In genomic region chr21:40714516-40714915, GRCh38 we compare ENCODE assay signal across 17 cellular contexts.
A peak's percentile ranks its signal among the peaks of the same experiment; 100 is the strongest.
DNase-seq lines count a peak whose midpoint lies in the region; ATAC-seq and TF ChIP-seq lines count a peak whose summit lies in the region.
"Had no signal": no experiment of that assay in that cellular context is flagged by ENCODE, and none has a peak within 500 bp of the region (broad histone marks: within the 10 kb centered on the region; RNA-seq: fewer than 3 reads in every experiment).

No MANE protein-coding gene starts in this region.

- H3K4me1 Mint-ChIP-seq in MCF 10A (ENCODE audit: insufficient read depth, unreplicated experiment), result peaks cover 6% of the 10 kb centered on the region
- no peaks in the 10 kb centered on the region for H3K4me1 Mint-ChIP-seq in activated CD4-positive, alpha-beta T cell treated with anti-CD3 and anti-CD28 coated beads, Interleukin-2, amount 10 ng/mL, durations not matched to agents 24 days and 14 days
- H3K4me1 Mint-ChIP-seq: CD14-positive monocyte had no signal

- H3K36me3 Mint-ChIP-seq in MCF 10A (ENCODE audit: insufficient read depth, unreplicated experiment), result no peaks in the 10 kb centered on the region
- no peaks in the 10 kb centered on the region for H3K36me3 Mint-ChIP-seq in activated CD4-positive, alpha-beta T cell treated with anti-CD3 and anti-CD28 coated beads, Interleukin-2, amount 10 ng/mL, durations not matched to agents 24 days and 14 days (ENCODE audit: low read depth)
- H3K36me3 Mint-ChIP-seq: CD14-positive monocyte; CD8-positive, alpha-beta T cell had no signal

- H3K4me3 ChIP-seq in mammary epithelial cell (replicated peaks in 1 of 3; ENCODE audit: insufficient read depth in 1 of 3, low read depth in 2 of 3, low read length in 3 of 3) (no peak overlapping the region), adipocyte (ENCODE audit: low read length) (no peak overlapping the region)
- H3K4me3 ChIP-seq: GM12878, HAP-1 had no signal

- intact Hi-C loops in mammary epithelial cell (cut with micrococcal nuclease) (no loop called here), MCF 10A (cut with micrococcal nuclease) (no loop called here)
- intact Hi-C loops in activated CD4-positive, alpha-beta T cell treated with anti-CD3 and anti-CD28 coated beads, Interleukin-2, amount 10 ng/mL, durations not matched to agents 24 days and 14 days (cut with micrococcal nuclease), result no loop called here

- BruUV-seq in mammary epithelial cell (replicated peaks; lab: Mats Ljungman, UMichigan), result no TSS peak
- no TSS peak for BruUV-seq in MCF 10A (replicated peaks; lab: Mats Ljungman, UMichigan)

- H4K20me1 ChIP-seq in mammary epithelial cell (ENCODE audit: insufficient read depth, low read length), result no peaks in the 10 kb centered on the region

- POLR2A ChIA-PET in MCF 10A (lab: Yijun Ruan, JAX), result no interaction called here

- in situ Hi-C loops in mammary epithelial cell (cut with MboI; ENCODE audit: low sequenced_read_pairs in 2 of 2), result no loop called here

- no peak overlapping the region for H2AFZ ChIP-seq in mammary epithelial cell (ENCODE audit: low read depth, low read length)

- no peaks in the 10 kb centered on the region for H3K36me3 ChIP-seq in mammary epithelial cell (ENCODE audit: insufficient read depth, low read length)
- H3K36me3 ChIP-seq in adipocyte (ENCODE audit: control insufficient read depth, insufficient read depth, low read length, severe bottlenecking), result no peaks in the 10 kb centered on the region
- H3K36me3 ChIP-seq: HAP-1 had no signal

- ATAC-seq in foreskin keratinocyte (peak; percentile 84), HG02938 (IDR thresholded peaks at IDR 0.05; ENCODE audit: unreplicated experiment) (no peak)
- ATAC-seq: CD8-positive, alpha-beta T cell; GM12878 had no signal

- H3K4me3 Mint-ChIP-seq in MCF 10A (ENCODE audit: unreplicated experiment), result no peak overlapping the region
- H3K4me3 Mint-ChIP-seq in activated CD4-positive, alpha-beta T cell treated with anti-CD3 and anti-CD28 coated beads, Interleukin-2, amount 10 ng/mL, durations not matched to agents 24 days and 14 days, result no peak overlapping the region
- H3K4me3 Mint-ChIP-seq: CD14-positive monocyte; CD8-positive, alpha-beta T cell had no signal

- DNase-seq in mammary epithelial cell, result peak; percentile 67
- no peak for DNase-seq in MCF 10A (ENCODE audit: unreplicated experiment)
- DNase-seq in adipocyte (ENCODE audit: low read depth), result peak; percentile 38
- DNase-seq in foreskin keratinocyte, result peak in 1 of 2 donors; percentile 72
- no peak for DNase-seq in NOMO-1 (lab: John Stamatoyannopoulos, UW; ENCODE audit: unreplicated experiment in 2 of 2)
- no peak for DNase-seq in activated CD4-positive, alpha-beta T cell treated with anti-CD3 and anti-CD28 coated beads, Interleukin-2, amount 10 ng/mL, durations not matched to agents 24 days and 14 days
- DNase-seq: CD8-positive, alpha-beta T cell; COR-L47; DMS153; DMS79 treated with DMSO at 0.1 percent for 48 hours; IMR-90; KBM-7 had no signal

- H3K4me1 ChIP-seq in mammary epithelial cell (ENCODE audit: insufficient read depth, low read length) (peaks cover 23% of the 10 kb centered on the region), adipocyte (ENCODE audit: control insufficient read depth, insufficient read depth, low read length) (no peaks in the 10 kb centered on the region), foreskin keratinocyte (peaks cover 16% of the 10 kb centered on the region)
- H3K4me1 ChIP-seq: HAP-1 had no signal

- H3K27me3 ChIP-seq in mammary epithelial cell (ENCODE audit: insufficient read depth, low read length) (no peaks in the 10 kb centered on the region), adipocyte (replicated peaks; ENCODE audit: control insufficient read depth, insufficient read depth, low read length) (no peaks in the 10 kb centered on the region), foreskin keratinocyte (no peaks in the 10 kb centered on the region)

- H3K27ac ChIP-seq in mammary epithelial cell (ENCODE audit: insufficient read depth, low read depth, low read length) (no peak overlapping the region), foreskin keratinocyte (no peak overlapping the region)
- H3K27ac ChIP-seq: 22Rv1 had no signal

- CTCF ChIA-PET in mammary epithelial cell (lab: Charles Lee; ENCODE audit: low non-redundant PET), result no interaction called here
- CTCF ChIA-PET in MCF 10A (lab: Yijun Ruan, JAX), result no interaction called here

- TF ChIP-seq CTCF in mammary epithelial cell (conservative IDR thresholded peaks at IDR 0.05 in 1 of 2, IDR thresholded peaks at IDR 0.05 in 1 of 2; ENCODE audit: extremely low read depth in 1 of 2, insufficient read depth in 1 of 2, low read depth in 1 of 2, low read length in 2 of 2) (no peak), MCF 10A (IDR thresholded peaks at IDR 0.05; ENCODE audit: unreplicated experiment) (no peak), foreskin keratinocyte (conservative IDR thresholded peaks at IDR 0.05) (no peak)

- dilution Hi-C loops in mammary epithelial cell (cut with HindIII; ENCODE audit: low sequenced_read_pairs), result no loop called here

- no peaks in the 10 kb centered on the region for H3K9me3 ChIP-seq in mammary epithelial cell (replicated peaks; ENCODE audit: insufficient read depth, low read length)
- no peaks in the 10 kb centered on the region for H3K9me3 ChIP-seq in adipocyte (ENCODE audit: control insufficient read depth, low read length)

- peaks cover 17% of the 10 kb centered on the region for H3K9me3 Mint-ChIP-seq in MCF 10A (ENCODE audit: unreplicated experiment)
- no peaks in the 10 kb centered on the region for H3K9me3 Mint-ChIP-seq in activated CD4-positive, alpha-beta T cell treated with anti-CD3 and anti-CD28 coated beads, Interleukin-2, amount 10 ng/mL, durations not matched to agents 24 days and 14 days
- H3K9me3 Mint-ChIP-seq: CD8-positive, alpha-beta T cell had no signal

- H3K9ac ChIP-seq in mammary epithelial cell (ENCODE audit: insufficient read depth, low read length) (no peak overlapping the region), adipocyte (ENCODE audit: low read length) (no peak overlapping the region)

- no peaks in the 10 kb centered on the region for H3K27me3 Mint-ChIP-seq in MCF 10A (ENCODE audit: insufficient read depth, unreplicated experiment)
- H3K27me3 Mint-ChIP-seq in activated CD4-positive, alpha-beta T cell treated with anti-CD3 and anti-CD28 coated beads, Interleukin-2, amount 10 ng/mL, durations not matched to agents 24 days and 14 days, result no peaks in the 10 kb centered on the region

- WGBS in mammary epithelial cell (ENCODE audit: low coverage, missing lambda C conversion rate), result 22% methylated on average over 4 of the region's 4 CpGs

- H3K4me2 ChIP-seq in mammary epithelial cell (ENCODE audit: insufficient read depth, low read depth, low read length), result peak overlapping the region; percentile 7

- H3K27ac Mint-ChIP-seq in MCF 10A (ENCODE audit: low read depth, unreplicated experiment), result no peak overlapping the region
- H3K27ac Mint-ChIP-seq in activated CD4-positive, alpha-beta T cell treated with anti-CD3 and anti-CD28 coated beads, Interleukin-2, amount 10 ng/mL, durations not matched to agents 24 days and 14 days, result no peak overlapping the region
- H3K27ac Mint-ChIP-seq: CD14-positive monocyte; CD8-positive, alpha-beta T cell had no signal

- H3K79me2 ChIP-seq in mammary epithelial cell (ENCODE audit: insufficient read depth, low read length), result peaks cover 16% of the 10 kb centered on the region

Comparison
In these comparisons a context has a peak if more than half of its experiments do, and no peak if none do; other contexts are left out.
1. DNase-seq: peak in mammary epithelial cell (single experiment) and adipocyte (single experiment); none in MCF 10A (single experiment), NOMO-1 (0 of 2) and activated CD4-positive, alpha-beta T cell treated with anti-CD3 and anti-CD28 coated beads, Interleukin-2, amount 10 ng/mL, durations not matched to agents 24 days and 14 days (single experiment).